In the genomic region with DNA sequence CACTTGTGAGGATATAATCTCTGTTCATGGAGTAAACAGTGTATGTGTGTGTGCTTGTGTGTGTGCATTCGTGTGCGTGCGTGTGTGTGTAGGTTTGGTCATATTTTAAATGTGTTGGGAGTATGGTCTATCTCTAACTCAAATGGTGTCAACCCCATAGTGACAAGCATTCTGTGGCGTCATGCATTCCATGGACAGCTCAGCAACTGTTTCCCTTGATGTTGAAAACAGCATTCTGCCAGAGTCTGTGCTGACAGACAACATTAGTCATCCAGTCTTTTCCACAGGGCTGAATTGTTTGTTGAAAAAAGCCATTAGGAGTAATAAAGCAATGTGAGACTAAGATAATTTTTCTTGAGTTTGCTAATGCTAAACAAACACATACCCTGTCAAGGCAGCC, we compare ENCODE assay signal across 19 cellular contexts.
DNase-seq lines count a peak whose midpoint lies in the region; ATAC-seq, FAIRE-seq and TF ChIP-seq lines count a peak whose summit lies in the region.
"Had no signal": no experiment of that assay in that cellular context is flagged by ENCODE, and none has a peak within 500 bp of the region (broad histone marks: within the 10 kb centered on the region; RNA-seq: fewer than 3 reads in every experiment).

No MANE protein-coding gene starts in this region.

- H3K4me2 ChIP-seq in A549 = no peak overlapping the region

- no peaks in the 10 kb centered on the region for H3K36me3 Mint-ChIP-seq in progenitor cell of endocrine pancreas (ENCODE audit: insufficient read depth)

- peaks cover 12% of the 10 kb centered on the region for H3K4me1 Mint-ChIP-seq in progenitor cell of endocrine pancreas (ENCODE audit: low read depth)

- H3K27me3 ChIP-seq in esophagus muscularis mucosa = no peaks in the 10 kb centered on the region
- H3K27me3 ChIP-seq: BE2C, SJSA1 had no signal

- TF ChIP-seq POLR2A in A549 (IDR thresholded peaks at IDR 0.05; ENCODE audit: low read length) (no peak), esophagus muscularis mucosa (IDR thresholded peaks at IDR 0.05; ENCODE audit: low read depth) (no peak)

- TF ChIP-seq CTCF in A549 (IDR thresholded peaks at IDR 0.05) (no peak), epithelial cell of esophagus (IDR thresholded peaks at IDR 0.05; ENCODE audit: insufficient read depth, low read depth, low read length, missing control alignments) (no peak), progenitor cell of endocrine pancreas (IDR thresholded peaks at IDR 0.05; ENCODE audit: unreplicated experiment) (no peak), esophagus muscularis mucosa (IDR thresholded peaks at IDR 0.05) (no peak)

- peak overlapping the region; percentile 81 for H3K27ac Mint-ChIP-seq in progenitor cell of endocrine pancreas

- H3K4me3 Mint-ChIP-seq in progenitor cell of endocrine pancreas (ENCODE audit: low read depth) = peak overlapping the region; percentile 3

- H3K4me1 ChIP-seq in A549 = no peaks in the 10 kb centered on the region
- no peaks in the 10 kb centered on the region for H3K4me1 ChIP-seq in esophagus muscularis mucosa
- H3K4me1 ChIP-seq: BE2C, SJSA1 had no signal

- H3K9me3 ChIP-seq in A549 (no peaks in the 10 kb centered on the region), esophagus muscularis mucosa (no peaks in the 10 kb centered on the region)
- H3K9me3 ChIP-seq: BE2C, SJSA1 had no signal

- 5% methylated on average over 4 of the region's 4 CpGs for WGBS in A549 (ENCODE audit: missing lambda C conversion rate)
- WGBS in esophagus muscularis mucosa = 78% methylated on average over 4 of the region's 4 CpGs

- DNase-seq in A549 (ENCODE audit: low read depth in 1 of 2, low spot score in 1 of 2) (no peak), NCI-H748 (lab: John Stamatoyannopoulos, UW; ENCODE audit: unreplicated experiment) (peak; percentile 13), epithelial cell of esophagus (ENCODE audit: low read depth) (peak; percentile 2), progenitor cell of endocrine pancreas (ENCODE audit: low spot score, unreplicated experiment) (no peak), D341Med (ENCODE audit: low spot score) (no peak), esophagus muscularis mucosa (ENCODE audit: extremely low spot score) (no peak)
- no peak for DNase-seq in effector CD8-positive, alpha-beta T cell (lab: John Stamatoyannopoulos, UW)
- DNase-seq: BE2C, DMS79 treated with DMSO at 0.1 percent for 48 hours, KBM-7, NCI-H1092 treated with DMSO at 0.1 percent for 48 hours, NCI-H2171, NCI-H345, NCI-H524, OCI-M1 had no signal

- H3K4me3 ChIP-seq in A549 (no peak overlapping the region), epithelial cell of esophagus (ENCODE audit: low read length) (no peak overlapping the region), esophagus muscularis mucosa (no peak overlapping the region)
- H3K4me3 ChIP-seq: SJSA1 had no signal

- H3K9me3 Mint-ChIP-seq in progenitor cell of endocrine pancreas (ENCODE audit: low read depth) = no peaks in the 10 kb centered on the region

- H3K36me3 ChIP-seq in esophagus muscularis mucosa = no peaks in the 10 kb centered on the region
- H3K36me3 ChIP-seq: BE2C, SJSA1 had no signal

- no peaks in the 10 kb centered on the region for H3K27me3 Mint-ChIP-seq in progenitor cell of endocrine pancreas

- TF ChIP-seq EP300 in A549 (IDR thresholded peaks at IDR 0.05) (no peak), esophagus muscularis mucosa (IDR thresholded peaks at IDR 0.05) (no peak)

- ATAC-seq in A549 = no peak
- ATAC-seq: Right ventricle myocardium inferior had no signal

- CTCF ChIA-PET in A549 (lab: Yijun Ruan, JAX) = interaction anchor here (0.7 kb wide), 1 partner anchor 1884 kb away, joined by 3 read pairs; no protein-coding TSS in a partner anchor

- no peak overlapping the region for H3K27ac ChIP-seq in A549
- no peak overlapping the region for H3K27ac ChIP-seq in esophagus muscularis mucosa (replicated peaks in 1 of 4)
- H3K27ac ChIP-seq: SJSA1 had no signal

- POLR2A ChIA-PET in A549 (lab: Yijun Ruan, JAX) = no interaction called here

- intact Hi-C loops in esophagus muscularis mucosa (cut with DNase I) = no loop called here

- TF ChIP-seq RAD21 in A549 (conservative IDR thresholded peaks at IDR 0.05 in 1 of 2, IDR thresholded peaks at IDR 0.05 in 1 of 2) = no peak

- peak; percentile 39 for FAIRE-seq in A549 (lab: Jason Lieb, UNC)
- FAIRE-seq: A204.1, RCC 7860 had no signal

TF ChIP-seq in A549, 52 proteins besides CTCF, POLR2A, EP300 and RAD21:
- no peak for TF ChIP-seq POLR2AphosphoS2 (conservative IDR thresholded peaks at IDR 0.05; ENCODE audit: low read length)
- TF ChIP-seq FOSB (CRISPR knock-in tag; IDR thresholded peaks at IDR 0.05) = no peak
- no peak for TF ChIP-seq BHLHE40 (IDR thresholded peaks at IDR 0.05; ENCODE audit: low read depth, low read length)
- no peak for TF ChIP-seq MYC (IDR thresholded peaks at IDR 0.05; ENCODE audit: borderline replicate concordance, low read length)
- TF ChIP-seq HOXA7 (CRISPR knock-in tag; IDR thresholded peaks at IDR 0.05) = no peak
- TF ChIP-seq CEBPB (IDR thresholded peaks at IDR 0.05) = no peak
- TF ChIP-seq, protein P1, sequence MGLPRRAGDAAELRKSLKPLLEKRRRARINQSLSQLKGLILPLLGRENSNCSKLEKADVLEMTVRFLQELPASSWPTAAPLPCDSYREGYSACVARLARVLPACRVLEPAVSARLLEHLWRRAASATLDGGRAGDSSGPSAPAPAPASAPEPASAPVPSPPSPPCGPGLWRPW (IDR thresholded peaks at IDR 0.05) = no peak
- no peak for TF ChIP-seq NR3C1 (IDR thresholded peaks at IDR 0.05)
- TF ChIP-seq JUN (IDR thresholded peaks at IDR 0.05) = no peak
- TF ChIP-seq TP53 (CRISPR knock-in tag; IDR thresholded peaks at IDR 0.05) = no peak
- no peak for TF ChIP-seq FOXS1 (CRISPR knock-in tag; IDR thresholded peaks at IDR 0.05)
- TF ChIP-seq, protein P2, sequence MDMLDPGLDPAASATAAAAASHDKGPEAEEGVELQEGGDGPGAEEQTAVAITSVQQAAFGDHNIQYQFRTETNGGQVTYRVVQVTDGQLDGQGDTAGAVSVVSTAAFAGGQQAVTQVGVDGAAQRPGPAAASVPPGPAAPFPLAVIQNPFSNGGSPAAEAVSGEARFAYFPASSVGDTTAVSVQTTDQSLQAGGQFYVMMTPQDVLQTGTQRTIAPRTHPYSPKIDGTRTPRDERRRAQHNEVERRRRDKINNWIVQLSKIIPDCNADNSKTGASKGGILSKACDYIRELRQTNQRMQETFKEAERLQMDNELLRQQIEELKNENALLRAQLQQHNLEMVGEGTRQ (IDR thresholded peaks at IDR 0.05) = no peak
- TF ChIP-seq CHD4 (IDR thresholded peaks at IDR 0.05; ENCODE audit: borderline replicate concordance) = no peak
- no peak for TF ChIP-seq SMC3 (IDR thresholded peaks at IDR 0.05)
- TF ChIP-seq SREBF2 (IDR thresholded peaks at IDR 0.05) = no peak

Comparison
In these comparisons a context has a peak if more than half of its experiments do, and no peak if none do; other contexts are left out.
1. DNase-seq: peak in NCI-H748 (single experiment) and epithelial cell of esophagus (single experiment); none in A549 (0 of 2), progenitor cell of endocrine pancreas (single experiment), D341Med (single experiment), effector CD8-positive, alpha-beta T cell (single experiment) and esophagus muscularis mucosa (single experiment).